26 cellular contexts compared by ENCODE assay signal in genomic region chr6:73182021-73182607, GRCh38. TPM values are rescaled to one million over a fixed set of nuclear protein-coding genes. Genes with fewer than 3 reads are reported as not detected.
DNase-seq lines count a peak whose midpoint lies in the region; ATAC-seq and TF ChIP-seq lines count a peak whose summit lies in the region.
"Had no signal": no experiment of that assay in that cellular context is flagged by ENCODE, and none has a peak within 500 bp of the region (broad histone marks: within the 10 kb centered on the region; RNA-seq: fewer than 3 reads in every experiment).

No MANE protein-coding gene starts in this region.

- no peak overlapping the region for H4K91ac ChIP-seq in IMR-90 (ENCODE audit: insufficient read depth, low read depth, low read length)

- no peaks in the 10 kb centered on the region for H3K9me3 Mint-ChIP-seq in progenitor cell of endocrine pancreas (ENCODE audit: low read depth)
- H3K9me3 Mint-ChIP-seq: activated CD4-positive, alpha-beta T cell treated with anti-CD3 and anti-CD28 coated beads, Interleukin-2, amount 10 ng/mL, durations not matched to agents 24 days and 14 days; IgD-negative memory B cell had no signal

- H3K4ac ChIP-seq in IMR-90 (ENCODE audit: low read depth, low read length): no peak overlapping the region

- no peaks in the 10 kb centered on the region for H3K9me3 ChIP-seq in IMR-90 (ENCODE audit: control insufficient read depth, insufficient read depth, low read length)
- no peaks in the 10 kb centered on the region for H3K9me3 ChIP-seq in esophagus muscularis mucosa
- H3K9me3 ChIP-seq in right lobe of liver: no peaks in the 10 kb centered on the region
- H3K9me3 ChIP-seq: esophagus squamous epithelium, right atrium auricular region, thyroid gland had no signal

- peak; percentile 35 for ATAC-seq in GM18517 (IDR thresholded peaks at IDR 0.05; ENCODE audit: unreplicated experiment)
- peak; percentile 67 for ATAC-seq in GM21515 (IDR thresholded peaks at IDR 0.05; ENCODE audit: unreplicated experiment)
- ATAC-seq in HG02973 (IDR thresholded peaks at IDR 0.05; ENCODE audit: unreplicated experiment): peak; percentile 62
- ATAC-seq in IMR-90 (ENCODE audit: low read depth): no peak
- no peak for ATAC-seq in right lobe of liver
- ATAC-seq: Right ventricle myocardium inferior had no signal

- H3K4me1 ChIP-seq in IMR-90 (ENCODE audit: control insufficient read depth, insufficient read depth, low read length): 0 out of 2 replicates have a peak, but pooled peaks cover 2% of the 10 kb centered on the region
- H3K4me1 ChIP-seq in esophagus muscularis mucosa: peaks cover 5 to 7% (median 5%) of the 10 kb centered on the region in 4 donors
- H3K4me1 ChIP-seq in right lobe of liver: no peaks in the 10 kb centered on the region
- H3K4me1 ChIP-seq: right atrium auricular region had no signal

- TF ChIP-seq EP300 in esophagus muscularis mucosa (IDR thresholded peaks at IDR 0.05): no peak

- no peak overlapping the region for H3K4me2 ChIP-seq in IMR-90 (ENCODE audit: low read depth, low read length)

- no peak overlapping the region for H3K56ac ChIP-seq in IMR-90 (ENCODE audit: extremely low read depth, insufficient read depth, low read length)

- WGBS in IMR-90 (ENCODE audit: extremely low coverage in 2 of 2, insufficient read length in 1 of 2), 2 experiments: no CpG with 5 or more reads among the region's 2 CpGs
- WGBS in esophagus muscularis mucosa: 94% methylated on average over 2 of the region's 2 CpGs
- 70% methylated on average over 2 of the region's 2 CpGs for WGBS in right lobe of liver (ENCODE audit: insufficient coverage, low coverage, low lambda C conversion rate, missing lambda C conversion rate)

- no peak overlapping the region for H3K27ac ChIP-seq in IMR-90 (ENCODE audit: insufficient read depth, low read length)
- no peak overlapping the region for H3K27ac ChIP-seq in esophagus muscularis mucosa (replicated peaks in 1 of 4)
- H3K27ac ChIP-seq in right lobe of liver: no peak overlapping the region
- H3K27ac ChIP-seq: C4-2B, esophagus squamous epithelium, right atrium auricular region, thyroid gland had no signal

- TF ChIP-seq RAD21 in IMR-90 (IDR thresholded peaks at IDR 0.05; ENCODE audit: low read length): no peak

- H3K14ac ChIP-seq in IMR-90 (replicated peaks; ENCODE audit: low read depth, low read length): no peak overlapping the region

- no peak overlapping the region for H2AK9ac ChIP-seq in IMR-90 (replicated peaks; ENCODE audit: low read depth, low read length, poor library complexity)

- H2BK5ac ChIP-seq in IMR-90 (ENCODE audit: low read depth, low read length, poor library complexity, severe bottlenecking): no peak overlapping the region

- H3K4me3 Mint-ChIP-seq in progenitor cell of endocrine pancreas (ENCODE audit: low read depth): no peak overlapping the region
- H3K4me3 Mint-ChIP-seq: activated CD4-positive, alpha-beta T cell treated with anti-CD3 and anti-CD28 coated beads, Interleukin-2, amount 10 ng/mL, durations not matched to agents 24 days and 14 days; IgD-negative memory B cell had no signal

- no peak overlapping the region for H3K18ac ChIP-seq in IMR-90 (ENCODE audit: low read depth, low read length)

- no peak overlapping the region for H3K9ac ChIP-seq in IMR-90 (ENCODE audit: low read depth, low read length)

- H2AK5ac ChIP-seq in IMR-90 (ENCODE audit: low read depth, low read length): no peak overlapping the region

- peaks cover 13% of the 10 kb centered on the region for H3K27me3 Mint-ChIP-seq in progenitor cell of endocrine pancreas
- H3K27me3 Mint-ChIP-seq: activated CD4-positive, alpha-beta T cell treated with anti-CD3 and anti-CD28 coated beads, Interleukin-2, amount 10 ng/mL, durations not matched to agents 24 days and 14 days; IgD-negative memory B cell had no signal

- H3K36me3 ChIP-seq in IMR-90 (ENCODE audit: control insufficient read depth, insufficient read depth, low read length): no peaks in the 10 kb centered on the region
- no peaks in the 10 kb centered on the region for H3K36me3 ChIP-seq in esophagus muscularis mucosa
- H3K36me3 ChIP-seq in right lobe of liver: no peaks in the 10 kb centered on the region
- H3K36me3 ChIP-seq: esophagus squamous epithelium, right atrium auricular region, thyroid gland had no signal

- H2BK20ac ChIP-seq in IMR-90 (ENCODE audit: low read depth, low read length): no peak overlapping the region

- H3K79me1 ChIP-seq in IMR-90 (ENCODE audit: low read depth in 1 of 2, low read length in 2 of 2): no peaks in the 10 kb centered on the region

- dilution Hi-C loops in IMR-90 (cut with HindIII; ENCODE audit: low sequenced_read_pairs, unreplicated experiment): no loop called here

- H3K36me3 Mint-ChIP-seq in progenitor cell of endocrine pancreas (ENCODE audit: insufficient read depth): no peaks in the 10 kb centered on the region
- H3K36me3 Mint-ChIP-seq: IgD-negative memory B cell had no signal

- H2BK120ac ChIP-seq in IMR-90 (ENCODE audit: low read depth, low read length): no peak overlapping the region

- no peaks in the 10 kb centered on the region for H4K20me1 ChIP-seq in IMR-90 (ENCODE audit: insufficient read depth, low read length)

- 0 out of 2 replicates have a peak, but pooled peaks cover 3% of the 10 kb centered on the region for H3K9me1 ChIP-seq in IMR-90 (ENCODE audit: insufficient read depth, low read length)

- CTCF ChIA-PET in IMR-90 (lab: Yijun Ruan, JAX): interaction anchor here (0.9 to 1.7 kb wide), 2 partner anchors 13 to 770 kb away, joined by 3 to 4 read pairs; no protein-coding TSS in a partner anchor

- TF ChIP-seq POLR2A in IMR-90 (IDR thresholded peaks at IDR 0.05; ENCODE audit: low read depth, low read length): no peak
- TF ChIP-seq POLR2A in esophagus muscularis mucosa (IDR thresholded peaks at IDR 0.05; ENCODE audit: low read depth): no peak
- TF ChIP-seq POLR2A in right lobe of liver (IDR thresholded peaks at IDR 0.05): no peak

- TF ChIP-seq CTCF in IMR-90 (conservative IDR thresholded peaks at IDR 0.05; ENCODE audit: low read depth, low read length) (no peak), progenitor cell of endocrine pancreas (IDR thresholded peaks at IDR 0.05; ENCODE audit: unreplicated experiment) (no peak), esophagus muscularis mucosa (IDR thresholded peaks at IDR 0.05) (no peak), right lobe of liver (IDR thresholded peaks at IDR 0.05) (no peak)

- POLR2A ChIA-PET in IMR-90 (lab: Charles Lee; ENCODE audit: unreplicated experiment): no interaction called here

- intact Hi-C loops in IMR-90 (cut with micrococcal nuclease) (loop anchor here (5.0 to 10.0 kb wide), 3 partner anchors 145 to 1037 kb away; no protein-coding TSS in a partner anchor), esophagus muscularis mucosa (cut with DNase I) (loop anchor here (5.0 kb wide), 1 partner anchor 770 kb away; no protein-coding TSS in a partner anchor), right lobe of liver (cut with DNase I) (no loop called here)

- no peak overlapping the region for H4K5ac ChIP-seq in IMR-90 (ENCODE audit: low read depth, low read length)

- no peaks in the 10 kb centered on the region for H3K4me1 Mint-ChIP-seq in progenitor cell of endocrine pancreas (ENCODE audit: low read depth)

- H2BK15ac ChIP-seq in IMR-90 (ENCODE audit: low read depth, low read length): no peak overlapping the region

- H3K27me3 ChIP-seq in IMR-90 (ENCODE audit: control insufficient read depth, insufficient read depth, low read length) (peaks cover 2% of the 10 kb centered on the region; the same call in 1 of the 2 replicates), esophagus muscularis mucosa (no peaks in the 10 kb centered on the region), right lobe of liver (no peaks in the 10 kb centered on the region)
- H3K27me3 ChIP-seq: right atrium auricular region, thyroid gland had no signal

- H3K23ac ChIP-seq in IMR-90 (ENCODE audit: low read depth, low read length): no peak overlapping the region

- H4K8ac ChIP-seq in IMR-90 (ENCODE audit: low read depth in 2 of 2, low read length in 2 of 2): no peak overlapping the region

- in situ Hi-C loops in IMR-90 (cut with MboI; ENCODE audit: low sequenced_read_pairs): loop anchor here (5.0 kb wide), 1 partner anchor 770 kb away; no protein-coding TSS in a partner anchor

- H3K4me3 ChIP-seq in IMR-90 (ENCODE audit: insufficient read depth, low read depth, low read length) (no peak overlapping the region), esophagus muscularis mucosa (no peak overlapping the region), right lobe of liver (no peak overlapping the region)
- H3K4me3 ChIP-seq: esophagus squamous epithelium, right atrium auricular region, thyroid gland had no signal

- DNase-seq in IMR-90 (peak; percentile 9), progenitor cell of endocrine pancreas (ENCODE audit: low spot score, unreplicated experiment) (no peak), esophagus muscularis mucosa (ENCODE audit: extremely low spot score) (no peak), right lobe of liver (no peak)
- no peak for DNase-seq in activated CD8-positive, alpha-beta memory T cell treated with anti-CD3 and anti-CD28 coated beads, Interleukin-2, amount 50 U/mL, for 4 hours
- DNase-seq: activated CD4-positive, alpha-beta T cell treated with anti-CD3 and anti-CD28 coated beads, Interleukin-2, amount 10 ng/mL, durations not matched to agents 24 days and 14 days; activated naive CD4-positive, alpha-beta T cell; aorta; effector CD8-positive, alpha-beta T cell; esophagus squamous epithelium; glutamatergic neuron; GOT3; NCI-H2081; NCI-H510A; nucleus accumbens; SW 1271; thyroid gland had no signal

- BruUV-seq in IMR-90 (replicated peaks; lab: Mats Ljungman, UMichigan): no TSS peak

- H3K27ac Mint-ChIP-seq in progenitor cell of endocrine pancreas: no peak overlapping the region
- H3K27ac Mint-ChIP-seq: activated CD4-positive, alpha-beta T cell treated with anti-CD3 and anti-CD28 coated beads, Interleukin-2, amount 10 ng/mL, durations not matched to agents 24 days and 14 days; IgD-negative memory B cell had no signal

- no peak overlapping the region for H2AFZ ChIP-seq in IMR-90 (replicated peaks; ENCODE audit: low read length, poor library complexity)

RNA-seq across cellular contexts. Expression of gene KHDC1L, which starts 43.2 kb away (rescaled TPM):
- total RNA-seq in IMR-90 (2012; rRNA removed) (0.18 TPM in 1 of 2 replicates, not detected in the other), progenitor cell of endocrine pancreas (not detected in 2 replicates), esophagus muscularis mucosa (under 1 TPM in 1 of 4 donors, not detected in 3; 0.83 TPM), right lobe of liver (not detected)
- polyA plus RNA-seq in IMR-90 (2012; rRNA removed): 0.22 and 0.68 TPM in 2 replicates
- not detected in 2 replicates for polyA plus RNA-seq in IMR-90 (2012; cell fraction: cytosol; rRNA removed)
- 3.9 and 4.8 TPM in 2 replicates for polyA plus RNA-seq in IMR-90 (2012; cell fraction: nucleus; rRNA removed; ENCODE audit: low replicate concordance)
- total RNA-seq: A673; activated CD4-positive, alpha-beta T cell treated with anti-CD3 and anti-CD28 coated beads, Interleukin-2, amount 10 ng/mL, durations not matched to agents 24 days and 14 days; esophagus squamous epithelium; liver; right atrium auricular region; Right ventricle myocardium inferior; thyroid gland had no signal
- polyA plus RNA-seq: aorta, IgD-negative memory B cell, liver had no signal

Comparison
In these comparisons a context has a peak if more than half of its experiments do, and no peak if none do; other contexts are left out.
1. ATAC-seq: peak in GM18517 (single experiment), GM21515 (single experiment) and HG02973 (single experiment); none in IMR-90 (single experiment) and right lobe of liver (0 of 4).
2. intact Hi-C loops: an anchor here in IMR-90 (5.0 to 10.0 kb wide) and esophagus muscularis mucosa (5.0 kb wide); none called in right lobe of liver.